In the genomic region with DNA sequence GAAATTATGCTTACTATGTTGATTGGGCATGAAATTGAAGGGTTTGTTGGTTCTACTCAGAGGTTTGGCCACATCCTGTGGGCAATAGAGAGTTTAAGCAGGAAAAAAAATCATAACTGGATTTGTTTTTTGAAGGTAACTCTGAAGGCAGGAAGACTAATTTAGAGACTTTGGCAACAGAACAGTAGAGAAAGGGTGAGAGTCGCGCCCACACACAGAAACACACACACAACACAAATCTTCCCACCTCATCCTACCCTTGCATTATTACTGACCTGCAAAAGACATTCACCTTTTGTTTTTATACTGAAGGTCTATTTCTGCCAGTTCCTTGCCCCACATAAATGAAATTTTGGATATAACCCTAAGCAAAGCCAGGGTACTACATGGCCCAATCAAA, we compare ENCODE assay signal across 32 cellular contexts.
"Had no signal": no experiment of that assay in that cellular context is flagged by ENCODE, and none has a peak within 500 bp of the region (broad histone marks: within the 10 kb centered on the region; RNA-seq: fewer than 3 reads in every experiment).

No MANE protein-coding gene starts in this region.

- ATAC-seq: activated CD4-positive, CD25-positive, alpha-beta regulatory T cell treated with anti-CD3 and anti-CD28 coated beads, Interleukin-2, amount 50 U/mL, for 24 hours; activated CD8-positive, alpha-beta T cell treated with anti-CD3 and anti-CD28 coated beads for 36 hours; activated naive CD8-positive, alpha-beta T cell treated with anti-CD3 and anti-CD28 coated beads, Interleukin-2, amount 50 U/mL, for 24 hours; activated T-cell treated with anti-CD3 and anti-CD28 coated beads, Interleukin-2, amount 50 U/mL, for 4 hours; body of pancreas; effector memory CD8-positive, alpha-beta T cell; gastroesophageal sphincter; heart right ventricle; T-helper 17 cell had no signal

- H3K27ac ChIP-seq: adrenal gland, body of pancreas, breast epithelium, cardiac muscle cell, colonic mucosa, esophagus muscularis mucosa, gastroesophageal sphincter, heart right ventricle, WERI-Rb-1 had no signal

- DNase-seq: activated B cell treated with CpG ODN at 0.5 μM for 24 hours; activated CD4-positive, alpha-beta T cell treated with anti-CD3 and anti-CD28 coated beads for 48 hours; activated CD4-positive, alpha-beta T cell treated with anti-CD3 and anti-CD28 coated beads, Interleukin-2, amount 50 U/mL, for 1 hour; activated CD4-positive, alpha-beta T cell treated with anti-CD3 and anti-CD28 coated beads, Interleukin-2, amount 50 U/mL, for 48 hours; activated CD8-positive, alpha-beta memory T cell treated with anti-CD3 and anti-CD28 coated beads for 24 hours; activated CD8-positive, alpha-beta T cell treated with anti-CD3 and anti-CD28 coated beads for 36 hours; activated effector memory CD4-positive, alpha-beta T cell treated with anti-CD3 and anti-CD28 coated beads, Interleukin-2, amount 50 U/mL, for 16 hours; activated naive CD4-positive, alpha-beta T cell treated with anti-CD3 and anti-CD28 coated beads for 36 hours; activated naive CD8-positive, alpha-beta T cell treated with anti-CD3 and anti-CD28 coated beads for 36 hours; activated naive CD8-positive, alpha-beta T cell treated with anti-CD3 and anti-CD28 coated beads, Interleukin-2, amount 50 U/mL, for 24 hours; activated T-cell treated with anti-CD3 and anti-CD28 coated beads, Interleukin-2, amount 50 U/mL, for 4 hours; adrenal gland; amygdala; aorta; body of pancreas; central memory CD4-positive, alpha-beta T cell; cerebellar nuclear complex; colonic mucosa; dorsolateral prefrontal cortex; effector memory CD8-positive, alpha-beta T cell; erythroblast; foreskin melanocyte; heart right ventricle; T-helper 1 cell; T-helper 17 cell; T1000; WERI-Rb-1 had no signal

- H3K4me1 ChIP-seq: adrenal gland, breast epithelium, colonic mucosa, esophagus muscularis mucosa, gastroesophageal sphincter, heart right ventricle had no signal

- H3K36me3 ChIP-seq: adrenal gland, breast epithelium, cardiac muscle cell, colonic mucosa, esophagus muscularis mucosa, gastroesophageal sphincter, heart right ventricle, WERI-Rb-1 had no signal

- H3K27me3 ChIP-seq: adrenal gland, body of pancreas, breast epithelium, cardiac muscle cell, colonic mucosa, dorsolateral prefrontal cortex, esophagus muscularis mucosa, gastroesophageal sphincter, heart right ventricle had no signal

- H3K4me3 ChIP-seq: adrenal gland, body of pancreas, breast epithelium, cardiac muscle cell, colonic mucosa, dorsolateral prefrontal cortex, esophagus muscularis mucosa, gastroesophageal sphincter, heart right ventricle had no signal

- H3K9me3 ChIP-seq: adrenal gland, body of pancreas, breast epithelium, colonic mucosa, esophagus muscularis mucosa, gastroesophageal sphincter, heart right ventricle had no signal
